In genomic region chr5:27996665-27997064, GRCh38 we compare ENCODE assay signal across 33 cellular contexts.
"Had no signal": no experiment of that assay in that cellular context is flagged by ENCODE, and none has a peak within 500 bp of the region (broad histone marks: within the 10 kb centered on the region; RNA-seq: fewer than 3 reads in every experiment).

No MANE protein-coding gene starts in this region.

- H3K36me3 ChIP-seq: adrenal gland, esophagus squamous epithelium, gastroesophageal sphincter had no signal

- H3K27me3 Mint-ChIP-seq: activated CD4-positive, alpha-beta memory T cell treated with anti-CD3 and anti-CD28 coated beads for 36 hours; activated CD4-positive, alpha-beta T cell treated with anti-CD3 and anti-CD28 coated beads for 36 hours; activated CD4-positive, alpha-beta T cell treated with anti-CD3 and anti-CD28 coated beads, Interleukin-2, amount 10 ng/mL, durations not matched to agents 24 days and 14 days; activated CD8-positive, alpha-beta memory T cell treated with anti-CD3 and anti-CD28 coated beads, Interleukin-2, amount 10 ng/mL, durations not matched to agents 7 days and 5 days; activated naive CD4-positive, alpha-beta T cell treated with anti-CD3 and anti-CD28 coated beads, Interleukin-2, amount 50 U/mL, for 24 hours; activated naive CD8-positive, alpha-beta T cell treated with anti-CD3 and anti-CD28 coated beads for 36 hours; activated naive CD8-positive, alpha-beta T cell treated with anti-CD3 and anti-CD28 coated beads, Interleukin-2, amount 50 U/mL, for 24 hours; effector memory CD8-positive, alpha-beta T cell had no signal

- H3K27ac Mint-ChIP-seq: activated CD4-positive, alpha-beta memory T cell treated with anti-CD3 and anti-CD28 coated beads for 36 hours; activated CD4-positive, alpha-beta T cell treated with anti-CD3 and anti-CD28 coated beads for 36 hours; activated CD4-positive, alpha-beta T cell treated with anti-CD3 and anti-CD28 coated beads, Interleukin-2, amount 10 ng/mL, durations not matched to agents 24 days and 14 days; activated CD8-positive, alpha-beta memory T cell treated with anti-CD3 and anti-CD28 coated beads, Interleukin-2, amount 10 ng/mL, durations not matched to agents 7 days and 5 days; activated CD8-positive, alpha-beta T cell treated with anti-CD3 and anti-CD28 coated beads, Interleukin-2, amount 10 ng/mL, durations not matched to agents 7 days and 5 days; activated naive CD4-positive, alpha-beta T cell treated with anti-CD3 and anti-CD28 coated beads for 36 hours; activated naive CD4-positive, alpha-beta T cell treated with anti-CD3 and anti-CD28 coated beads, Interleukin-2, amount 50 U/mL, for 24 hours; activated naive CD8-positive, alpha-beta T cell treated with anti-CD3 and anti-CD28 coated beads for 36 hours; activated naive CD8-positive, alpha-beta T cell treated with anti-CD3 and anti-CD28 coated beads, Interleukin-2, amount 50 U/mL, for 24 hours; activated T-helper 1 cell treated with anti-CD3 and anti-CD28 coated beads, Interleukin-12 subunit alpha, Interleukin-12 subunit beta, Interleukin-2, Interleukin-4 antibody, amounts not matched to agents 30 ng/mL and 10 ng/mL and 1 ng/mL, durations not matched to agents 14 hours and 24 hours and 36 hours; activated T-helper 2 cell treated with anti-CD3 and anti-CD28 coated beads, Interferon-gamma antibody, Interleukin-2, Interleukin-4, amounts not matched to agents 10 μg/mL and 5 μg/mL and 100 μg/mL, durations not matched to agents 14 hours and 24 hours and 36 hours; effector memory CD8-positive, alpha-beta T cell; T-helper 2 cell treated with Interferon-gamma antibody and Interleukin-4, amounts not matched to agents 5 μg/mL and 100 μg/mL, for 36 hours had no signal

- ATAC-seq: activated CD4-positive, alpha-beta T cell treated with anti-CD3 and anti-CD28 coated beads for 36 hours; activated CD8-positive, alpha-beta memory T cell treated with anti-CD3 and anti-CD28 coated beads, Interleukin-2, amount 10 ng/mL, durations not matched to agents 7 days and 5 days; activated CD8-positive, alpha-beta T cell treated with anti-CD3 and anti-CD28 coated beads, Interleukin-2, amount 10 ng/mL, durations not matched to agents 7 days and 5 days; activated naive CD8-positive, alpha-beta T cell treated with anti-CD3 and anti-CD28 coated beads, Interleukin-2, amount 50 U/mL, for 24 hours; body of pancreas; effector memory CD8-positive, alpha-beta T cell; gastroesophageal sphincter had no signal

- H3K36me3 Mint-ChIP-seq: activated CD4-positive, alpha-beta memory T cell treated with anti-CD3 and anti-CD28 coated beads for 36 hours; activated CD8-positive, alpha-beta memory T cell treated with anti-CD3 and anti-CD28 coated beads, Interleukin-2, amount 10 ng/mL, durations not matched to agents 7 days and 5 days; activated naive CD4-positive, alpha-beta T cell treated with anti-CD3 and anti-CD28 coated beads, Interleukin-2, amount 50 U/mL, for 24 hours; activated naive CD8-positive, alpha-beta T cell treated with anti-CD3 and anti-CD28 coated beads for 36 hours had no signal

- H3K27me3 ChIP-seq: adrenal gland, body of pancreas, esophagus squamous epithelium, gastroesophageal sphincter had no signal

- H3K4me3 ChIP-seq: adrenal gland, body of pancreas, esophagus squamous epithelium, gastroesophageal sphincter had no signal

- H3K4me3 Mint-ChIP-seq: activated CD4-positive, alpha-beta memory T cell treated with anti-CD3 and anti-CD28 coated beads for 36 hours; activated CD4-positive, alpha-beta T cell treated with anti-CD3 and anti-CD28 coated beads for 36 hours; activated CD4-positive, alpha-beta T cell treated with anti-CD3 and anti-CD28 coated beads, Interleukin-2, amount 10 ng/mL, durations not matched to agents 24 days and 14 days; activated CD8-positive, alpha-beta memory T cell treated with anti-CD3 and anti-CD28 coated beads, Interleukin-2, amount 10 ng/mL, durations not matched to agents 7 days and 5 days; activated CD8-positive, alpha-beta T cell treated with anti-CD3 and anti-CD28 coated beads, Interleukin-2, amount 10 ng/mL, durations not matched to agents 7 days and 5 days; activated naive CD4-positive, alpha-beta T cell treated with anti-CD3 and anti-CD28 coated beads for 36 hours; activated naive CD4-positive, alpha-beta T cell treated with anti-CD3 and anti-CD28 coated beads, Interleukin-2, amount 50 U/mL, for 24 hours; activated naive CD8-positive, alpha-beta T cell treated with anti-CD3 and anti-CD28 coated beads for 36 hours; activated naive CD8-positive, alpha-beta T cell treated with anti-CD3 and anti-CD28 coated beads, Interleukin-2, amount 50 U/mL, for 24 hours; activated T-helper 1 cell treated with anti-CD3 and anti-CD28 coated beads, Interleukin-12 subunit alpha, Interleukin-12 subunit beta, Interleukin-2, Interleukin-4 antibody, amounts not matched to agents 30 ng/mL and 10 ng/mL and 1 ng/mL, durations not matched to agents 14 hours and 24 hours and 36 hours; effector memory CD8-positive, alpha-beta T cell; T-helper 2 cell treated with Interferon-gamma antibody and Interleukin-4, amounts not matched to agents 5 μg/mL and 100 μg/mL, for 36 hours had no signal

- H3K4me1 ChIP-seq: adrenal gland, body of pancreas, esophagus squamous epithelium, gastroesophageal sphincter had no signal

- H3K9me3 ChIP-seq: adrenal gland, body of pancreas, esophagus squamous epithelium had no signal

- DNase-seq: activated CD4-positive, alpha-beta memory T cell treated with anti-CD3 and anti-CD28 coated beads for 36 hours; activated CD4-positive, alpha-beta T cell treated with anti-CD3 and anti-CD28 coated beads for 36 hours; activated CD4-positive, alpha-beta T cell treated with anti-CD3 and anti-CD28 coated beads, Interleukin-2, amount 10 ng/mL, durations not matched to agents 24 days and 14 days; activated CD4-positive, CD25-positive, alpha-beta regulatory T cell; activated CD4-positive, CD25-positive, alpha-beta regulatory T cell treated with anti-CD3 and anti-CD28 coated beads, Interleukin-2, amount 50 U/mL, for 72 hours; activated CD8-positive, alpha-beta memory T cell treated with anti-CD3 and anti-CD28 coated beads, Interleukin-2, amount 10 ng/mL, durations not matched to agents 7 days and 5 days; activated CD8-positive, alpha-beta memory T cell treated with anti-CD3 and anti-CD28 coated beads, Interleukin-2, amount 50 U/mL, for 4 hours; activated CD8-positive, alpha-beta T cell treated with anti-CD3 and anti-CD28 coated beads, Interleukin-2, amount 10 ng/mL, durations not matched to agents 7 days and 5 days; activated effector memory CD4-positive, alpha-beta T cell treated with anti-CD3 and anti-CD28 coated beads, Interleukin-2, amount 50 U/mL, for 16 hours; activated naive CD4-positive, alpha-beta T cell treated with anti-CD3 and anti-CD28 coated beads for 36 hours; activated naive CD8-positive, alpha-beta T cell treated with anti-CD3 and anti-CD28 coated beads for 36 hours; activated naive CD8-positive, alpha-beta T cell treated with anti-CD3 and anti-CD28 coated beads, Interleukin-2, amount 50 U/mL, for 24 hours; activated T-cell treated with anti-CD3 and anti-CD28 coated beads, Interleukin-2, amount 50 U/mL, for 1 hour; activated T-cell treated with anti-CD3 and anti-CD28 coated beads, Interleukin-2, amount 50 U/mL, for 48 hours; adrenal gland; amygdala; aorta; body of pancreas; caudate nucleus; cortex of kidney; dermis blood vessel endothelial cell; effector CD4-positive, alpha-beta T cell; effector memory CD8-positive, alpha-beta T cell; esophagus squamous epithelium; foreskin melanocyte; hippocampal formation; T1000 had no signal

- H3K4me1 Mint-ChIP-seq: activated CD4-positive, alpha-beta T cell treated with anti-CD3 and anti-CD28 coated beads for 36 hours; activated CD4-positive, alpha-beta T cell treated with anti-CD3 and anti-CD28 coated beads, Interleukin-2, amount 10 ng/mL, durations not matched to agents 24 days and 14 days; activated CD8-positive, alpha-beta memory T cell treated with anti-CD3 and anti-CD28 coated beads, Interleukin-2, amount 10 ng/mL, durations not matched to agents 7 days and 5 days; activated naive CD4-positive, alpha-beta T cell treated with anti-CD3 and anti-CD28 coated beads, Interleukin-2, amount 50 U/mL, for 24 hours; activated naive CD8-positive, alpha-beta T cell treated with anti-CD3 and anti-CD28 coated beads for 36 hours; activated naive CD8-positive, alpha-beta T cell treated with anti-CD3 and anti-CD28 coated beads, Interleukin-2, amount 50 U/mL, for 24 hours had no signal

- H3K27ac ChIP-seq: adrenal gland, body of pancreas, epithelial cell of prostate, esophagus squamous epithelium, gastroesophageal sphincter had no signal
